8 cellular contexts compared by ENCODE assay signal in genomic region chr20:46021361-46022359, GRCh38. TPM values are rescaled to one million over a fixed set of nuclear protein-coding genes. Genes with fewer than 3 reads are reported as not detected.
DNase-seq lines count a peak whose midpoint lies in the region; ATAC-seq and TF ChIP-seq lines count a peak whose summit lies in the region.

No MANE protein-coding gene starts in this region.

- H3K27ac Mint-ChIP-seq in activated naive CD8-positive, alpha-beta T cell treated with anti-CD3 and anti-CD28 coated beads, Interleukin-2, amount 10 ng/mL, durations not matched to agents 7 days and 5 days, result peak overlapping the region; percentile 56

- peak overlapping the region; percentile 58 for H3K4me3 ChIP-seq in Jurkat, Clone E6-1 (ENCODE audit: low read length)
- peak overlapping the region; percentile 60 for H3K4me3 ChIP-seq in PC-9

- H3K36me3 ChIP-seq in PC-9 (ENCODE audit: low read depth), result no peaks in the 10 kb centered on the region

- H3K36me3 Mint-ChIP-seq in activated naive CD8-positive, alpha-beta T cell treated with anti-CD3 and anti-CD28 coated beads, Interleukin-2, amount 10 ng/mL, durations not matched to agents 7 days and 5 days, result no peaks in the 10 kb centered on the region

- peaks cover 4% of the 10 kb centered on the region; the same call in 1 of the 2 replicates for H3F3A ChIP-seq in PC-9 (ENCODE audit: insufficient read depth, low read depth)

- H3K9me3 ChIP-seq in PC-9 (ENCODE audit: insufficient read depth, low read depth), result no peaks in the 10 kb centered on the region

- peaks cover 28% of the 10 kb centered on the region for H3K27me3 Mint-ChIP-seq in activated naive CD8-positive, alpha-beta T cell treated with anti-CD3 and anti-CD28 coated beads, Interleukin-2, amount 10 ng/mL, durations not matched to agents 7 days and 5 days

- H3K27ac ChIP-seq in PC-9, result no peak overlapping the region

- no peaks in the 10 kb centered on the region for H3K9me3 Mint-ChIP-seq in activated naive CD8-positive, alpha-beta T cell treated with anti-CD3 and anti-CD28 coated beads, Interleukin-2, amount 10 ng/mL, durations not matched to agents 7 days and 5 days

- peak overlapping the region; percentile 86 for H3K4me3 Mint-ChIP-seq in activated naive CD8-positive, alpha-beta T cell treated with anti-CD3 and anti-CD28 coated beads, Interleukin-2, amount 10 ng/mL, durations not matched to agents 7 days and 5 days

- no TSS peak for BruUV-seq in PC-9 (replicated peaks; lab: Mats Ljungman, UMichigan)

- H3K79me2 ChIP-seq in PC-9 (ENCODE audit: low read depth), result no peaks in the 10 kb centered on the region

- ATAC-seq in activated naive CD8-positive, alpha-beta T cell treated with anti-CD3 and anti-CD28 coated beads, Interleukin-2, amount 10 ng/mL, durations not matched to agents 7 days and 5 days (ENCODE audit: low read depth), result peak; percentile 58

- no peaks in the 10 kb centered on the region for H3K4me1 ChIP-seq in PC-9 (replicated peaks; ENCODE audit: insufficient read depth)

- CTCF ChIA-PET in PC-9 (lab: Charles Lee), result interaction anchor here (0.6 to 1.0 kb wide), 3 partner anchors 35 to 702 kb away, joined by 3 to 6 read pairs (median 3); no protein-coding TSS in a partner anchor

- TF ChIP-seq CTCF in PC-9 (conservative IDR thresholded peaks at IDR 0.05), result peak; percentile 30; the same call in 1 of the 2 replicates

- H3K27me3 ChIP-seq in PC-9 (ENCODE audit: insufficient read depth, low read depth), result no peaks in the 10 kb centered on the region

- intact Hi-C loops in PC-9 (cut with micrococcal nuclease; ENCODE audit: unreplicated experiment), result loop anchor here (1.0 to 5.0 kb wide), 3 partner anchors 66 to 385 kb away; partner anchors contain the start of genes ELMO2 and NCOA5

- peak overlapping the region; percentile 86 for H2AFZ ChIP-seq in PC-9

- POLR2A ChIA-PET in PC-9 (lab: Charles Lee; ENCODE audit: unreplicated experiment), result no interaction called here
- POLR2A ChIA-PET in activated naive CD8-positive, alpha-beta T cell treated with anti-CD3 and anti-CD28 coated beads, Interleukin-2, amount 10 ng/mL, durations not matched to agents 7 days and 5 days (lab: Charles Lee), result interaction anchor here (0.5 to 1.4 kb wide), 3 partner anchors 16 to 154 kb away, joined by 3 to 5 read pairs (median 4); no protein-coding TSS in a partner anchor

- no peaks in the 10 kb centered on the region for H3K9me2 ChIP-seq in PC-9 (ENCODE audit: insufficient read depth)

- DNase-seq in DMS 273 (lab: John Stamatoyannopoulos, UW; ENCODE audit: unreplicated experiment), result peak; percentile 87
- DNase-seq in Jurkat, Clone E6-1 (ENCODE audit: low read depth, low spot score), result peak; percentile 72
- DNase-seq in PC-9, result peak; percentile 50 to 63
- peak; percentile 70 for DNase-seq in activated naive CD8-positive, alpha-beta T cell treated with anti-CD3 and anti-CD28 coated beads, Interleukin-2, amount 10 ng/mL, durations not matched to agents 7 days and 5 days
- peak in 35 of 51 donors; percentile 9 to 80 (median 55) for DNase-seq in hypothalamus (lab: John Stamatoyannopoulos, UW)
- DNase-seq in stimulated activated CD4-positive, alpha-beta T cell treated with anti-CD3 and anti-CD28 coated beads, Interleukin-12 subunit alpha, Interleukin-12 subunit beta, amount 100 ng/mL, for 24 hours (ENCODE audit: low read depth in 2 of 2), result peak; percentile 14 to 48
- no peak for DNase-seq in GF-D8 (lab: John Stamatoyannopoulos, UW)
- no peak for DNase-seq in H4 (ENCODE audit: low spot score)

- peaks cover 13% of the 10 kb centered on the region for H4K20me1 ChIP-seq in PC-9 (ENCODE audit: insufficient read depth)

- H3K4me1 Mint-ChIP-seq in activated naive CD8-positive, alpha-beta T cell treated with anti-CD3 and anti-CD28 coated beads, Interleukin-2, amount 10 ng/mL, durations not matched to agents 7 days and 5 days, result peaks cover 24% of the 10 kb centered on the region

- peak overlapping the region; percentile 80 for H3K4me2 ChIP-seq in PC-9

RNA-seq across cellular contexts. Expression of gene SLC12A5, which starts 7.4 kb away (rescaled TPM):
- polyA plus RNA-seq in Jurkat, Clone E6-1 (2012; ENCODE audit: insufficient read depth, insufficient read length), result 3.4 TPM
- total RNA-seq in PC-9 (2021), result 6.0 and 8.7 TPM in 2 replicates
- total RNA-seq in activated naive CD8-positive, alpha-beta T cell treated with anti-CD3 and anti-CD28 coated beads, Interleukin-2, amount 10 ng/mL, durations not matched to agents 7 days and 5 days, result 1 to 10 TPM; 1.6 to 1.9 TPM
- 0.21 and 4.3 TPM in 2 replicates for total RNA-seq in H4 (2014; rRNA removed; shearing (Covaris generic))

RNA-seq across cellular contexts. Expression of gene MMP9, which starts 13.0 kb away (rescaled TPM):
- polyA plus RNA-seq in Jurkat, Clone E6-1 (2012; ENCODE audit: insufficient read depth, insufficient read length), result not detected
- not detected in 2 replicates for total RNA-seq in PC-9 (2021)
- 10 to 100 TPM; 18.4 to 21.8 TPM for total RNA-seq in activated naive CD8-positive, alpha-beta T cell treated with anti-CD3 and anti-CD28 coated beads, Interleukin-2, amount 10 ng/mL, durations not matched to agents 7 days and 5 days
- total RNA-seq in H4 (2014; rRNA removed; shearing (Covaris generic)), result not detected in 2 replicates

RNA-seq across cellular contexts. Expression of gene ZNF335, which starts 49.7 kb away (rescaled TPM):
- 19.7 TPM for polyA plus RNA-seq in Jurkat, Clone E6-1 (2012; ENCODE audit: insufficient read depth, insufficient read length)
- 14.1 and 16.3 TPM in 2 replicates for total RNA-seq in PC-9 (2021)
- total RNA-seq in activated naive CD8-positive, alpha-beta T cell treated with anti-CD3 and anti-CD28 coated beads, Interleukin-2, amount 10 ng/mL, durations not matched to agents 7 days and 5 days, result 10 to 100 TPM; 43.3 to 43.7 TPM
- total RNA-seq in H4 (2014; rRNA removed; shearing (Covaris generic)), result 4.3 and 7.1 TPM in 2 replicates

Comparison
In these comparisons a context has a peak if more than half of its experiments do, and no peak if none do; other contexts are left out.
1. DNase-seq: peak in DMS 273 (single experiment), Jurkat, Clone E6-1 (single experiment), PC-9 (2 of 2), activated naive CD8-positive, alpha-beta T cell treated with anti-CD3 and anti-CD28 coated beads, Interleukin-2, amount 10 ng/mL, durations not matched to agents 7 days and 5 days (single experiment), hypothalamus (35 of 51) and stimulated activated CD4-positive, alpha-beta T cell treated with anti-CD3 and anti-CD28 coated beads, Interleukin-12 subunit alpha, Interleukin-12 subunit beta, amount 100 ng/mL, for 24 hours (2 of 2); none in GF-D8 (single experiment) and H4 (single experiment).
2. RNA of gene MMP9, which starts 13.0 kb away (total RNA-seq): 18.4 to 21.8 TPM in activated naive CD8-positive, alpha-beta T cell treated with anti-CD3 and anti-CD28 coated beads, Interleukin-2, amount 10 ng/mL, durations not matched to agents 7 days and 5 days; not detected in PC-9 and not detected in H4; every median in the first group is over 10 times any median in the second.